In genomic region chr22:24636513-24636912, GRCh38 we compare ENCODE assay signal across 7 cellular contexts. TPM values are rescaled to one million over a fixed set of nuclear protein-coding genes. Genes with fewer than 3 reads are reported as not detected.
DNase-seq lines count a peak whose midpoint lies in the region; ATAC-seq, FAIRE-seq and TF ChIP-seq lines count a peak whose summit lies in the region.
"Not testable (repeated sequence)": the region's sequence is repeated elsewhere in the genome, so short reads cannot be mapped to it uniquely, and the experiment has no call there.
"Had no signal": no experiment of that assay in that cellular context is flagged by ENCODE, and none has a peak within 500 bp of the region (broad histone marks: within the 10 kb centered on the region; RNA-seq: fewer than 3 reads in every experiment).

No MANE protein-coding gene starts in this region.

- H3K4me2 ChIP-seq in K562 (ENCODE audit: insufficient read depth, low read length), result not testable (repeated sequence)

- not testable (repeated sequence) for TF ChIP-seq POLR2A in K562 (conservative IDR thresholded peaks at IDR 0.05)

- not testable (repeated sequence) for ATAC-seq in CD4-positive, alpha-beta T cell (ENCODE audit: poor library complexity); K562; naive thymus-derived CD4-positive, alpha-beta T cell

- H3K36me3 Mint-ChIP-seq in CD4-positive, alpha-beta T cell (ENCODE audit: low read depth); T-helper 1 cell treated with Interleukin-12 subunit alpha and Interleukin-12 subunit beta and Interleukin-4 antibody, amounts not matched to agents 30 μg/mL and 1 μg/mL, for 36 hours (ENCODE audit: low read depth); activated CD4-positive, alpha-beta T cell treated with anti-CD3 and anti-CD28 coated beads, Interleukin-2, amount 10 ng/mL, durations not matched to agents 7 days and 5 days (ENCODE audit: low read depth); naive thymus-derived CD4-positive, alpha-beta T cell; nephron (ENCODE audit: low read depth): not testable (repeated sequence)

- not testable (repeated sequence) for H3K36me3 ChIP-seq in K562 (ENCODE audit: control insufficient read depth, insufficient read depth, low read length); naive thymus-derived CD4-positive, alpha-beta T cell (ENCODE audit: control insufficient read depth in 2 of 3, insufficient read depth in 3 of 3, low read length in 3 of 3)

- CTCF ChIA-PET in CD4-positive, alpha-beta T cell (lab: Charles Lee); activated CD4-positive, alpha-beta T cell treated with anti-CD3 and anti-CD28 coated beads, Interleukin-2, amount 10 ng/mL, durations not matched to agents 7 days and 5 days (lab: Charles Lee); K562 (lab: Yijun Ruan, JAX; ENCODE audit: low intra/inter-chr PET ratio); naive thymus-derived CD4-positive, alpha-beta T cell (lab: Charles Lee): not testable (repeated sequence)

- in situ Hi-C loops in K562 (cut with MboI), result not testable (repeated sequence)

- not testable (repeated sequence) for TF ChIP-seq RAD21 in K562 (CRISPR knock-in tag; conservative IDR thresholded peaks at IDR 0.05 in 1 of 2, IDR thresholded peaks at IDR 0.05 in 1 of 2)

- peak overlapping the region; percentile 27 for H3K27ac Mint-ChIP-seq in CD4-positive, alpha-beta T cell
- not testable (repeated sequence) for H3K27ac Mint-ChIP-seq in T-helper 1 cell treated with Interleukin-12 subunit alpha and Interleukin-12 subunit beta and Interleukin-4 antibody, amounts not matched to agents 30 μg/mL and 1 μg/mL, for 36 hours
- H3K27ac Mint-ChIP-seq in activated CD4-positive, alpha-beta T cell treated with anti-CD3 and anti-CD28 coated beads, Interleukin-2, amount 10 ng/mL, durations not matched to agents 7 days and 5 days, result peak overlapping the region; percentile 63
- peak overlapping the region in 5 of 9 donors; percentile 13 to 58 (median 44) for H3K27ac Mint-ChIP-seq in naive thymus-derived CD4-positive, alpha-beta T cell
- peak overlapping the region; percentile 56 to 82 (median 66) for H3K27ac Mint-ChIP-seq in nephron

- not testable (repeated sequence) for H2AFZ ChIP-seq in K562 (ENCODE audit: low read depth, low read length)

- H4K20me1 ChIP-seq in K562 (replicated peaks; ENCODE audit: control insufficient read depth, insufficient read depth, low read length), result not testable (repeated sequence)

- H3K79me2 ChIP-seq in K562 (ENCODE audit: control insufficient read depth, insufficient read depth, low read length), result not testable (repeated sequence)

- H3K27me3 ChIP-seq in CD4-positive, alpha-beta T cell (ENCODE audit: control insufficient read depth, insufficient read depth, low read length); K562 (ENCODE audit: control insufficient read depth in 2 of 2, insufficient read depth in 2 of 2, low read length in 2 of 2); naive thymus-derived CD4-positive, alpha-beta T cell (ENCODE audit: control insufficient read depth in 2 of 2, insufficient read depth in 2 of 2, low read length in 2 of 2): not testable (repeated sequence)

- intact Hi-C loops in CD4-positive, alpha-beta T cell (cut with DNase I, micrococcal nuclease), result loop anchor here in 1 of 2 experiments (10.0 kb wide), 1 partner anchor 118 kb away; no protein-coding TSS in a partner anchor
- intact Hi-C loops in K562 (cut with micrococcal nuclease); naive thymus-derived CD4-positive, alpha-beta T cell (cut with micrococcal nuclease): not testable (repeated sequence)

- H3K4me3 ChIP-seq in K562; naive thymus-derived CD4-positive, alpha-beta T cell (ENCODE audit: low read length): not testable (repeated sequence)

- H3K27ac ChIP-seq in CD4-positive, alpha-beta T cell (ENCODE audit: low read depth, low read length); K562 (ENCODE audit: extremely low read depth, low read depth, low read length); naive thymus-derived CD4-positive, alpha-beta T cell (ENCODE audit: low read depth, low read length): not testable (repeated sequence)

- H3K9ac ChIP-seq in K562 (ENCODE audit: insufficient read depth in 1 of 2, low read depth in 2 of 2, low read length in 2 of 2), result not testable (repeated sequence)

- not testable (repeated sequence) for H3K9me3 ChIP-seq in CD4-positive, alpha-beta T cell (ENCODE audit: control insufficient read depth, low read length); K562 (replicated peaks; ENCODE audit: control insufficient read depth, insufficient read depth, low read depth, low read length); naive thymus-derived CD4-positive, alpha-beta T cell (ENCODE audit: control insufficient read depth in 2 of 3, low read length in 3 of 3)

- not testable (repeated sequence) for H3K4me3 Mint-ChIP-seq in CD4-positive, alpha-beta T cell; activated CD4-positive, alpha-beta T cell treated with anti-CD3 and anti-CD28 coated beads, Interleukin-2, amount 10 ng/mL, durations not matched to agents 7 days and 5 days
- H3K4me3 Mint-ChIP-seq in T-helper 1 cell treated with Interleukin-12 subunit alpha and Interleukin-12 subunit beta and Interleukin-4 antibody, amounts not matched to agents 30 μg/mL and 1 μg/mL, for 36 hours, result peak overlapping the region; percentile 17
- peak overlapping the region in 4 of 10 donors; percentile 8 to 30 (median 15) for H3K4me3 Mint-ChIP-seq in naive thymus-derived CD4-positive, alpha-beta T cell
- peak overlapping the region in 2 of 3 experiments; percentile 36 to 52 for H3K4me3 Mint-ChIP-seq in nephron

- TF ChIP-seq CTCF in CD4-positive, alpha-beta T cell (IDR thresholded peaks at IDR 0.05); K562 (IDR thresholded peaks at IDR 0.05 in 2 of 3, conservative IDR thresholded peaks at IDR 0.05 in 1 of 3; ENCODE audit: insufficient read depth in 2 of 3, low read depth in 1 of 3, low read length in 3 of 3); nephron (IDR thresholded peaks at IDR 0.05; ENCODE audit: unreplicated experiment in 3 of 3): not testable (repeated sequence)

- H3K27me3 Mint-ChIP-seq in CD4-positive, alpha-beta T cell; T-helper 1 cell treated with Interleukin-12 subunit alpha and Interleukin-12 subunit beta and Interleukin-4 antibody, amounts not matched to agents 30 μg/mL and 1 μg/mL, for 36 hours (ENCODE audit: low read depth); activated CD4-positive, alpha-beta T cell treated with anti-CD3 and anti-CD28 coated beads, Interleukin-2, amount 10 ng/mL, durations not matched to agents 7 days and 5 days; naive thymus-derived CD4-positive, alpha-beta T cell; nephron (ENCODE audit: low read depth): not testable (repeated sequence)

- H3K9me3 Mint-ChIP-seq in CD4-positive, alpha-beta T cell; T-helper 1 cell treated with Interleukin-12 subunit alpha and Interleukin-12 subunit beta and Interleukin-4 antibody, amounts not matched to agents 30 μg/mL and 1 μg/mL, for 36 hours; activated CD4-positive, alpha-beta T cell treated with anti-CD3 and anti-CD28 coated beads, Interleukin-2, amount 10 ng/mL, durations not matched to agents 7 days and 5 days; naive thymus-derived CD4-positive, alpha-beta T cell; nephron: not testable (repeated sequence)

- POLR2A ChIA-PET in CD4-positive, alpha-beta T cell (lab: Charles Lee); activated CD4-positive, alpha-beta T cell treated with anti-CD3 and anti-CD28 coated beads, Interleukin-2, amount 10 ng/mL, durations not matched to agents 7 days and 5 days (lab: Charles Lee); K562 (lab: Yijun Ruan, JAX); naive thymus-derived CD4-positive, alpha-beta T cell (lab: Charles Lee): not testable (repeated sequence)

- DNase-seq in CD4-positive, alpha-beta T cell; activated CD4-positive, alpha-beta T cell treated with anti-CD3 and anti-CD28 coated beads, Interleukin-2, amount 10 ng/mL, durations not matched to agents 7 days and 5 days; K562 (ENCODE audit: extremely low read depth in 1 of 4, low spot score in 3 of 4); naive thymus-derived CD4-positive, alpha-beta T cell: not testable (repeated sequence)

- H3K4me1 ChIP-seq in K562 (replicated peaks in 1 of 2; ENCODE audit: control insufficient read depth in 2 of 2, insufficient read depth in 2 of 2, low read length in 2 of 2), result peaks cover 6 to 23% of the 10 kb centered on the region in 2 experiments; a peak in 3 of 5 replicates
- not testable (repeated sequence) for H3K4me1 ChIP-seq in naive thymus-derived CD4-positive, alpha-beta T cell (ENCODE audit: control insufficient read depth in 2 of 2, insufficient read depth in 2 of 2, low read length in 2 of 2)

- TSS peak; percentile 63 for BruUV-seq in K562 (replicated peaks; lab: Mats Ljungman, UMichigan)

- 88% methylated on average over 3 of the region's 3 CpGs for WGBS in K562 (ENCODE audit: insufficient coverage, low coverage, missing lambda C conversion rate)

- H3K4me1 Mint-ChIP-seq in CD4-positive, alpha-beta T cell (ENCODE audit: low read depth), result peaks cover 21% of the 10 kb centered on the region
- H3K4me1 Mint-ChIP-seq in T-helper 1 cell treated with Interleukin-12 subunit alpha and Interleukin-12 subunit beta and Interleukin-4 antibody, amounts not matched to agents 30 μg/mL and 1 μg/mL, for 36 hours (ENCODE audit: low read depth), result peaks cover 17% of the 10 kb centered on the region
- peaks cover 25% of the 10 kb centered on the region for H3K4me1 Mint-ChIP-seq in activated CD4-positive, alpha-beta T cell treated with anti-CD3 and anti-CD28 coated beads, Interleukin-2, amount 10 ng/mL, durations not matched to agents 7 days and 5 days
- peaks cover 10 to 36% (median 20%) of the 10 kb centered on the region in 7 donors for H3K4me1 Mint-ChIP-seq in naive thymus-derived CD4-positive, alpha-beta T cell
- H3K4me1 Mint-ChIP-seq in nephron, result peaks cover 23% of the 10 kb centered on the region

- not testable (repeated sequence) for FAIRE-seq in K562 (lab: Jason Lieb, UNC)

- H3K9me1 ChIP-seq in K562 (ENCODE audit: control insufficient read depth, insufficient read depth, low read length), result not testable (repeated sequence)

- not testable (repeated sequence) for TF ChIP-seq EP300 in K562 (IDR thresholded peaks at IDR 0.05; ENCODE audit: low read length)

RNA-seq across cellular contexts. Expression of gene GGT1, which starts 33.5 kb away (rescaled TPM):
- total RNA-seq in CD4-positive, alpha-beta T cell, result 10 to 100 TPM; 19.7 to 20.1 TPM
- 10 to 100 TPM; 44.6 to 48.1 TPM for total RNA-seq in activated CD4-positive, alpha-beta T cell treated with anti-CD3 and anti-CD28 coated beads, Interleukin-2, amount 10 ng/mL, durations not matched to agents 7 days and 5 days
- 9.0 and 28.5 TPM in 2 replicates for total RNA-seq in K562 (2011; cell fraction: chromatin; rRNA removed; ENCODE audit: low replicate concordance)
- 30.5 and 31.9 TPM in 2 replicates for total RNA-seq in K562 (2011; cell fraction: nucleolus; rRNA removed)
- 15.0 and 17.6 TPM in 2 replicates for total RNA-seq in K562 (2011; cell fraction: nucleoplasm; rRNA removed)
- total RNA-seq in K562 (2014; rRNA removed) (10.7 and 12.0 TPM in 2 replicates), K562 (2014; rRNA removed; fragmentation: Illumina TruSeq; extraction: Trizol) (2.5 and 2.9 TPM in 2 replicates), K562 (2015; rRNA removed; fragmentation: Illumina TruSeq; extraction: Trizol) (6.9 and 7.1 TPM in 2 replicates), K562 (2021) (11.1 and 12.5 TPM in 2 replicates)
- polyA plus RNA-seq in K562 (2011; rRNA removed) (6.6 and 8.0 TPM in 2 replicates), K562 (2014; fragmentation: Illumina TruSeq; extraction: Trizol) (7.1 and 10.4 TPM in 2 replicates), K562 (2014; fragmentation: Nextera tagmentation; extraction: Ambion mirVana) (under 1 TPM; 0.46 to 0.81 TPM), K562 (2014; rRNA removed) (9.6 and 11.8 TPM in 2 replicates)
- 9.0 and 21.5 TPM in 2 replicates for polyA plus RNA-seq in K562 (2011; cell fraction: cytosol; rRNA removed)
- polyA plus RNA-seq in K562 (2011; cell fraction: nucleus; rRNA removed), result 24.8 and 45.2 TPM in 2 replicates
- polyA plus RNA-seq in K562 (2012), result 11.5 and 24.6 TPM in 2 replicates
- polyA minus RNA-seq in K562 (2011; rRNA and poly(A)+ RNA removed), result 2.7 and 4.9 TPM in 2 replicates
- polyA minus RNA-seq in K562 (2011; cell fraction: cytosol; rRNA and poly(A)+ RNA removed), result 7.2 and 8.3 TPM in 2 replicates
- polyA minus RNA-seq in K562 (2011; cell fraction: nucleus; rRNA and poly(A)+ RNA removed), result 6.9 and 8.3 TPM in 2 replicates
- total RNA-seq in naive thymus-derived CD4-positive, alpha-beta T cell, result 10 to 100 TPM; 11.5 to 95.9 (median 12.8) TPM
- 1 to 10 TPM; 1.1 to 2.4 TPM for polyA plus RNA-seq in naive thymus-derived CD4-positive, alpha-beta T cell

RNA-seq across cellular contexts. Expression of gene LRRC75B, which starts 43.6 kb away (rescaled TPM):
- not detected for total RNA-seq in CD4-positive, alpha-beta T cell
- total RNA-seq in activated CD4-positive, alpha-beta T cell treated with anti-CD3 and anti-CD28 coated beads, Interleukin-2, amount 10 ng/mL, durations not matched to agents 7 days and 5 days, result 1 to 10 TPM in 1 of 2 experiments, under 1 TPM in 1; 0.64 to 1.0 TPM
- 1.9 and 6.9 TPM in 2 replicates for total RNA-seq in K562 (2011; cell fraction: chromatin; rRNA removed; ENCODE audit: low replicate concordance)
- total RNA-seq in K562 (2011; cell fraction: nucleolus; rRNA removed), result 5.9 and 6.5 TPM in 2 replicates
- total RNA-seq in K562 (2011; cell fraction: nucleoplasm; rRNA removed), result 3.1 and 5.1 TPM in 2 replicates
- total RNA-seq in K562 (2014; rRNA removed) (1.8 and 1.9 TPM in 2 replicates), K562 (2014; rRNA removed; fragmentation: Illumina TruSeq; extraction: Trizol) (0.29 and 0.44 TPM in 2 replicates), K562 (2015; rRNA removed; fragmentation: Illumina TruSeq; extraction: Trizol) (0.45 and 0.51 TPM in 2 replicates), K562 (2021) (1.1 and 1.4 TPM in 2 replicates)
- polyA plus RNA-seq in K562 (2011; rRNA removed) (2.2 and 2.8 TPM in 2 replicates), K562 (2014; fragmentation: Illumina TruSeq; extraction: Trizol) (0.62 and 0.84 TPM in 2 replicates), K562 (2014; fragmentation: Nextera tagmentation; extraction: Ambion mirVana) (under 1 TPM in 1 of 2 experiments, not detected in 1; 0.10 TPM), K562 (2014; rRNA removed) (1.7 and 2.8 TPM in 2 replicates)
- polyA plus RNA-seq in K562 (2011; cell fraction: cytosol; rRNA removed), result 3.5 and 4.5 TPM in 2 replicates
- polyA plus RNA-seq in K562 (2011; cell fraction: nucleus; rRNA removed), result 16.6 and 22.0 TPM in 2 replicates
- 0.92 and 3.8 TPM in 2 replicates for polyA plus RNA-seq in K562 (2012)
- polyA minus RNA-seq in K562 (2011; rRNA and poly(A)+ RNA removed), result 0.35 and 0.42 TPM in 2 replicates
- 0.48 and 0.73 TPM in 2 replicates for polyA minus RNA-seq in K562 (2011; cell fraction: cytosol; rRNA and poly(A)+ RNA removed)
- 1.3 TPM in 2 replicates for polyA minus RNA-seq in K562 (2011; cell fraction: nucleus; rRNA and poly(A)+ RNA removed)
- 1 to 10 TPM in 2 of 5 experiments, not detected in 3; 2.4 to 2.5 TPM for total RNA-seq in naive thymus-derived CD4-positive, alpha-beta T cell
- not detected for polyA plus RNA-seq in naive thymus-derived CD4-positive, alpha-beta T cell
- polyA plus RNA-seq: CD8-positive, alpha-beta memory T cell had no signal
